ENCODE assay signal across 8 cellular contexts in genomic region chr1:227733751-227734545, GRCh38. TPM values are rescaled to one million over a fixed set of nuclear protein-coding genes. Genes with fewer than 3 reads are reported as not detected.
DNase-seq lines count a peak whose midpoint lies in the region; ATAC-seq lines count a peak whose summit lies in the region.

No MANE protein-coding gene starts in this region.

- H3K4me3 Mint-ChIP-seq in stimulated activated naive CD8-positive, alpha-beta T cell treated with anti-CD3 and anti-CD28 coated beads, Interleukin-15, amount 100 ng/mL, for 72 hours = peak overlapping the region; percentile 95 to 99

- H3K36me3 Mint-ChIP-seq in activated naive CD4-positive, alpha-beta T cell treated with anti-CD3 and anti-CD28 coated beads, Interleukin-2, amount 50 U/mL, for 72 hours = peaks cover 11 to 12% of the 10 kb centered on the region in 2 donors

- no peak for ATAC-seq in activated naive CD4-positive, alpha-beta T cell treated with anti-CD3 and anti-CD28 coated beads, Interleukin-2, amount 50 U/mL, for 72 hours
- ATAC-seq in stimulated activated naive CD8-positive, alpha-beta T cell treated with anti-CD3 and anti-CD28 coated beads, Interleukin-15, amount 100 ng/mL, for 72 hours = no peak

- DNase-seq in DMS53 (lab: John Stamatoyannopoulos, UW) (peak; percentile 31), DMS53 treated with DMSO at 0.1 percent for 48 hours (lab: John Stamatoyannopoulos, UW; ENCODE audit: unreplicated experiment) (no peak), UCSD-AML1 (lab: John Stamatoyannopoulos, UW; ENCODE audit: unreplicated experiment) (no peak), SK-N-DZ (ENCODE audit: low spot score) (no peak)
- no peak for DNase-seq in activated naive CD4-positive, alpha-beta T cell treated with anti-CD3 and anti-CD28 coated beads, Interleukin-2, amount 50 U/mL, for 72 hours (ENCODE audit: low spot score in 2 of 2)
- no peak for DNase-seq in stimulated activated naive CD8-positive, alpha-beta T cell treated with anti-CD3 and anti-CD28 coated beads, Interleukin-15, amount 100 ng/mL, for 72 hours
- no peak for DNase-seq in stimulated activated CD4-positive, alpha-beta T cell treated with anti-CD3 and anti-CD28 coated beads, Interleukin-1b, Interleukin-23, amount 100 ng/mL, for 48 hours

- no peaks in the 10 kb centered on the region for H3K9me3 Mint-ChIP-seq in activated naive CD4-positive, alpha-beta T cell treated with anti-CD3 and anti-CD28 coated beads, Interleukin-2, amount 50 U/mL, for 72 hours
- H3K9me3 Mint-ChIP-seq in stimulated activated naive CD8-positive, alpha-beta T cell treated with anti-CD3 and anti-CD28 coated beads, Interleukin-15, amount 100 ng/mL, for 72 hours = no peaks in the 10 kb centered on the region

- H3K4me3 ChIP-seq in iPS-11a (ENCODE audit: low read depth, low read length) = peak overlapping the region; percentile 91

- H3K27ac Mint-ChIP-seq in activated naive CD4-positive, alpha-beta T cell treated with anti-CD3 and anti-CD28 coated beads, Interleukin-2, amount 50 U/mL, for 72 hours = peak overlapping the region; percentile 83 to 94
- H3K27ac Mint-ChIP-seq in stimulated activated naive CD8-positive, alpha-beta T cell treated with anti-CD3 and anti-CD28 coated beads, Interleukin-15, amount 100 ng/mL, for 72 hours = peak overlapping the region; percentile 69 to 97

- H3K27me3 Mint-ChIP-seq in stimulated activated naive CD8-positive, alpha-beta T cell treated with anti-CD3 and anti-CD28 coated beads, Interleukin-15, amount 100 ng/mL, for 72 hours = no peaks in the 10 kb centered on the region

- H3K4me1 Mint-ChIP-seq in stimulated activated naive CD8-positive, alpha-beta T cell treated with anti-CD3 and anti-CD28 coated beads, Interleukin-15, amount 100 ng/mL, for 72 hours = peaks cover 66% of the 10 kb centered on the region

RNA-seq across cellular contexts. Expression of gene JMJD4, which starts 1.2 kb away (rescaled TPM):
- 10 to 100 TPM in 1 of 2 donors, 1 to 10 TPM in 1; 7.2 to 14.8 TPM for total RNA-seq in activated naive CD4-positive, alpha-beta T cell treated with anti-CD3 and anti-CD28 coated beads, Interleukin-2, amount 50 U/mL, for 72 hours
- polyA plus RNA-seq in SK-N-DZ (2014; cell fraction: cytosol; rRNA removed) = 23.2 and 25.0 TPM in 2 replicates
- polyA plus RNA-seq in SK-N-DZ (2014; cell fraction: nucleus; rRNA removed) = 41.6 and 44.7 TPM in 2 replicates

RNA-seq across cellular contexts. Expression of gene SNAP47, which starts 1.3 kb away (rescaled TPM):
- total RNA-seq in activated naive CD4-positive, alpha-beta T cell treated with anti-CD3 and anti-CD28 coated beads, Interleukin-2, amount 50 U/mL, for 72 hours = 10 to 100 TPM; 33.8 to 35.8 TPM
- 43.9 and 45.4 TPM in 2 replicates for polyA plus RNA-seq in SK-N-DZ (2014; cell fraction: cytosol; rRNA removed)
- polyA plus RNA-seq in SK-N-DZ (2014; cell fraction: nucleus; rRNA removed) = 32.6 and 34.6 TPM in 2 replicates
